ENCODE assay signal across 1 cellular context in the genomic region with DNA sequence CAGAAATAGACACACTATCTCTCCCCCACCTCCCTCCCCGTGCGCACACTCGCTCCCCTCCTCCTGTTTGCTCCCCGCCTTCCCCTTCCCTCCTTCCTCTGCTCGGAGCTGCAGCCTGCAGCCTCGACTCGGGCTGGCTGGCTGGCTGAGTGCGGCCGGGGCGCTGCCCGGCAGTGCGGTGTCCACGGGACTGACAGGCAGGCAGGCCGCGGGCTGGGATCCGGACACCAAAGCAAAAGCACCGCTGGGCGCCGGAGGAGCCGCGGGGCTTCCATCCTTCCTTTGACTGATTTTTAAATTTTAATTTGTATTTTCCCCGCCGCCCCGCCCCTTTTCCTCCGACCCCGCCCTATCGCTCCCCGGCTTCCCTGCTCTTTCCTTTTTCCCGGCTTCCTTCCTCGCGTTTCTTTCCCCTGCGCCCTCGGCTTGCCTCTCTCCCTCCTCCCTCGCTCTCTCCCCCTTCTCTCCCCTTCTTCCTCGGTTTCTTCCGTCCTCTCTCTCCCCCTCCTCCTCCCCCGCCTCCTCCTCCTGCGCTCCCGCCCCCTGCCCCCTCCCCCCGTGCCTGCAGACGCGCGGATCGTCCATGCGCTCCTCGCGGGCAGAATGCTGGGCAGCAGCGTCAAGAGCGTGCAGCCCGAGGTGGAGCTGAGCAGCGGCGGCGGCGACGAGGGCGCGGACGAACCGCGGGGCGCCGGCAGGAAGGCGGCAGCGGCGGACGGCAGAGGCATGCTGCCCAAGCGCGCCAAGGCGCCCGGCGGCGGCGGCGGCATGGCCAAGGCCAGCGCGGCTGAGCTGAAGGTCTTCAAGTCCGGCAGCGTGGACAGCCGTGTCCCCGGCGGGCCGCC.
A peak's percentile ranks its signal among the peaks of the same experiment; 100 is the strongest.
TF ChIP-seq lines count a peak whose summit lies in the region.

No MANE protein-coding gene starts in this region.

TF ChIP-seq in K562, 482 proteins besides CTCF, POLR2A, EP300 and RAD21 (continued from another document and continues in another):
- TF ChIP-seq, protein P1, sequence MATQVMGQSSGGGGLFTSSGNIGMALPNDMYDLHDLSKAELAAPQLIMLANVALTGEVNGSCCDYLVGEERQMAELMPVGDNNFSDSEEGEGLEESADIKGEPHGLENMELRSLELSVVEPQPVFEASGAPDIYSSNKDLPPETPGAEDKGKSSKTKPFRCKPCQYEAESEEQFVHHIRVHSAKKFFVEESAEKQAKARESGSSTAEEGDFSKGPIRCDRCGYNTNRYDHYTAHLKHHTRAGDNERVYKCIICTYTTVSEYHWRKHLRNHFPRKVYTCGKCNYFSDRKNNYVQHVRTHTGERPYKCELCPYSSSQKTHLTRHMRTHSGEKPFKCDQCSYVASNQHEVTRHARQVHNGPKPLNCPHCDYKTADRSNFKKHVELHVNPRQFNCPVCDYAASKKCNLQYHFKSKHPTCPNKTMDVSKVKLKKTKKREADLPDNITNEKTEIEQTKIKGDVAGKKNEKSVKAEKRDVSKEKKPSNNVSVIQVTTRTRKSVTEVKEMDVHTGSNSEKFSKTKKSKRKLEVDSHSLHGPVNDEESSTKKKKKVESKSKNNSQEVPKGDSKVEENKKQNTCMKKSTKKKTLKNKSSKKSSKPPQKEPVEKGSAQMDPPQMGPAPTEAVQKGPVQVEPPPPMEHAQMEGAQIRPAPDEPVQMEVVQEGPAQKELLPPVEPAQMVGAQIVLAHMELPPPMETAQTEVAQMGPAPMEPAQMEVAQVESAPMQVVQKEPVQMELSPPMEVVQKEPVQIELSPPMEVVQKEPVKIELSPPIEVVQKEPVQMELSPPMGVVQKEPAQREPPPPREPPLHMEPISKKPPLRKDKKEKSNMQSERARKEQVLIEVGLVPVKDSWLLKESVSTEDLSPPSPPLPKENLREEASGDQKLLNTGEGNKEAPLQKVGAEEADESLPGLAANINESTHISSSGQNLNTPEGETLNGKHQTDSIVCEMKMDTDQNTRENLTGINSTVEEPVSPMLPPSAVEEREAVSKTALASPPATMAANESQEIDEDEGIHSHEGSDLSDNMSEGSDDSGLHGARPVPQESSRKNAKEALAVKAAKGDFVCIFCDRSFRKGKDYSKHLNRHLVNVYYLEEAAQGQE (CRISPR knock-in tag; IDR thresholded peaks at IDR 0.05; ENCODE audit: low read depth) = 0 out of 2 replicates have a peak, but pooled peaks have one; percentile 32
- 0 out of 2 replicates have a peak, but pooled peaks have one; percentile 51 for TF ChIP-seq CTBP1 (IDR thresholded peaks at IDR 0.05; ENCODE audit: borderline replicate concordance)
- TF ChIP-seq ZBTB1 (CRISPR knock-in tag; IDR thresholded peaks at IDR 0.05; ENCODE audit: borderline replicate concordance, low read depth) = peak; percentile 19; the same call in 1 of the 2 replicates
- no peak for TF ChIP-seq ZNF165 (CRISPR knock-in tag; IDR thresholded peaks at IDR 0.05; ENCODE audit: borderline replicate concordance)
- TF ChIP-seq, protein P2, sequence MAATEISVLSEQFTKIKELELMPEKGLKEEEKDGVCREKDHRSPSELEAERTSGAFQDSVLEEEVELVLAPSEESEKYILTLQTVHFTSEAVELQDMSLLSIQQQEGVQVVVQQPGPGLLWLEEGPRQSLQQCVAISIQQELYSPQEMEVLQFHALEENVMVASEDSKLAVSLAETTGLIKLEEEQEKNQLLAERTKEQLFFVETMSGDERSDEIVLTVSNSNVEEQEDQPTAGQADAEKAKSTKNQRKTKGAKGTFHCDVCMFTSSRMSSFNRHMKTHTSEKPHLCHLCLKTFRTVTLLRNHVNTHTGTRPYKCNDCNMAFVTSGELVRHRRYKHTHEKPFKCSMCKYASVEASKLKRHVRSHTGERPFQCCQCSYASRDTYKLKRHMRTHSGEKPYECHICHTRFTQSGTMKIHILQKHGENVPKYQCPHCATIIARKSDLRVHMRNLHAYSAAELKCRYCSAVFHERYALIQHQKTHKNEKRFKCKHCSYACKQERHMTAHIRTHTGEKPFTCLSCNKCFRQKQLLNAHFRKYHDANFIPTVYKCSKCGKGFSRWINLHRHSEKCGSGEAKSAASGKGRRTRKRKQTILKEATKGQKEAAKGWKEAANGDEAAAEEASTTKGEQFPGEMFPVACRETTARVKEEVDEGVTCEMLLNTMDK (IDR thresholded peaks at IDR 0.05; ENCODE audit: borderline replicate concordance, insufficient read depth, low read depth, low read length, poor library complexity, severe bottlenecking) = no peak
- TF ChIP-seq NFXL1 (CRISPR knock-in tag; IDR thresholded peaks at IDR 0.05) = no peak
- no peak for TF ChIP-seq CBFA2T2 (conservative IDR thresholded peaks at IDR 0.05)
- no peak for TF ChIP-seq CREB1 (IDR thresholded peaks at IDR 0.05)
- TF ChIP-seq CREB1 (CRISPR knock-in tag; IDR thresholded peaks at IDR 0.05) = 0 out of 2 replicates have a peak, but pooled peaks have one; percentile 14
- TF ChIP-seq PHF8 (IDR thresholded peaks at IDR 0.05; ENCODE audit: borderline replicate concordance, low read length) = peak; percentile 16; the same call in 1 of the 2 replicates
- TF ChIP-seq, protein P3, sequence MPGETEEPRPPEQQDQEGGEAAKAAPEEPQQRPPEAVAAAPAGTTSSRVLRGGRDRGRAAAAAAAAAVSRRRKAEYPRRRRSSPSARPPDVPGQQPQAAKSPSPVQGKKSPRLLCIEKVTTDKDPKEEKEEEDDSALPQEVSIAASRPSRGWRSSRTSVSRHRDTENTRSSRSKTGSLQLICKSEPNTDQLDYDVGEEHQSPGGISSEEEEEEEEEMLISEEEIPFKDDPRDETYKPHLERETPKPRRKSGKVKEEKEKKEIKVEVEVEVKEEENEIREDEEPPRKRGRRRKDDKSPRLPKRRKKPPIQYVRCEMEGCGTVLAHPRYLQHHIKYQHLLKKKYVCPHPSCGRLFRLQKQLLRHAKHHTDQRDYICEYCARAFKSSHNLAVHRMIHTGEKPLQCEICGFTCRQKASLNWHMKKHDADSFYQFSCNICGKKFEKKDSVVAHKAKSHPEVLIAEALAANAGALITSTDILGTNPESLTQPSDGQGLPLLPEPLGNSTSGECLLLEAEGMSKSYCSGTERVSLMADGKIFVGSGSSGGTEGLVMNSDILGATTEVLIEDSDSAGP (CRISPR knock-in tag; IDR thresholded peaks at IDR 0.05) = no peak
- TF ChIP-seq, protein P4, sequence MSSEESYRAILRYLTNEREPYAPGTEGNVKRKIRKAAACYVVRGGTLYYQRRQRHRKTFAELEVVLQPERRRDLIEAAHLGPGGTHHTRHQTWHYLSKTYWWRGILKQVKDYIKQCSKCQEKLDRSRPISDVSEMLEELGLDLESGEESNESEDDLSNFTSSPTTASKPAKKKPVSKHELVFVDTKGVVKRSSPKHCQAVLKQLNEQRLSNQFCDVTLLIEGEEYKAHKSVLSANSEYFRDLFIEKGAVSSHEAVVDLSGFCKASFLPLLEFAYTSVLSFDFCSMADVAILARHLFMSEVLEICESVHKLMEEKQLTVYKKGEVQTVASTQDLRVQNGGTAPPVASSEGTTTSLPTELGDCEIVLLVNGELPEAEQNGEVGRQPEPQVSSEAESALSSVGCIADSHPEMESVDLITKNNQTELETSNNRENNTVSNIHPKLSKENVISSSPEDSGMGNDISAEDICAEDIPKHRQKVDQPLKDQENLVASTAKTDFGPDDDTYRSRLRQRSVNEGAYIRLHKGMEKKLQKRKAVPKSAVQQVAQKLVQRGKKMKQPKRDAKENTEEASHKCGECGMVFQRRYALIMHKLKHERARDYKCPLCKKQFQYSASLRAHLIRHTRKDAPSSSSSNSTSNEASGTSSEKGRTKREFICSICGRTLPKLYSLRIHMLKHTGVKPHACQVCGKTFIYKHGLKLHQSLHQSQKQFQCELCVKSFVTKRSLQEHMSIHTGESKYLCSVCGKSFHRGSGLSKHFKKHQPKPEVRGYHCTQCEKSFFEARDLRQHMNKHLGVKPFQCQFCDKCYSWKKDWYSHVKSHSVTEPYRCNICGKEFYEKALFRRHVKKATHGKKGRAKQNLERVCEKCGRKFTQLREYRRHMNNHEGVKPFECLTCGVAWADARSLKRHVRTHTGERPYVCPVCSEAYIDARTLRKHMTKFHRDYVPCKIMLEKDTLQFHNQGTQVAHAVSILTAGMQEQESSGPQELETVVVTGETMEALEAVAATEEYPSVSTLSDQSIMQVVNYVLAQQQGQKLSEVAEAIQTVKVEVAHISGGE (CRISPR knock-in tag; IDR thresholded peaks at IDR 0.05) = 0 out of 6 replicates have a peak, but pooled peaks of 1 of the 3 experiments have one; percentile 34
- TF ChIP-seq ZNF644 (tag; IDR thresholded peaks at IDR 0.05; ENCODE audit: low read depth) = no peak
- TF ChIP-seq, protein P5, sequence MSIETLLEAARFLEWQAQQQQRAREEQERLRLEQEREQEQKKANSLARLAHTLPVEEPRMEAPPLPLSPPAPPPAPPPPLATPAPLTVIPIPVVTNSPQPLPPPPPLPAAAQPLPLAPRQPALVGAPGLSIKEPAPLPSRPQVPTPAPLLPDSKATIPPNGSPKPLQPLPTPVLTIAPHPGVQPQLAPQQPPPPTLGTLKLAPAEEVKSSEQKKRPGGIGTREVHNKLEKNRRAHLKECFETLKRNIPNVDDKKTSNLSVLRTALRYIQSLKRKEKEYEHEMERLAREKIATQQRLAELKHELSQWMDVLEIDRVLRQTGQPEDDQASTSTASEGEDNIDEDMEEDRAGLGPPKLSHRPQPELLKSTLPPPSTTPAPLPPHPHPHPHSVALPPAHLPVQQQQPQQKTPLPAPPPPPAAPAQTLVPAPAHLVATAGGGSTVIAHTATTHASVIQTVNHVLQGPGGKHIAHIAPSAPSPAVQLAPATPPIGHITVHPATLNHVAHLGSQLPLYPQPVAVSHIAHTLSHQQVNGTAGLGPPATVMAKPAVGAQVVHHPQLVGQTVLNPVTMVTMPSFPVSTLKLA (conservative IDR thresholded peaks at IDR 0.05) = no peak; a peak in 1 of 4 replicates
- TF ChIP-seq ZNF766 (CRISPR knock-in tag; conservative IDR thresholded peaks at IDR 0.05) = no peak
- TF ChIP-seq ETV1 (tag; conservative IDR thresholded peaks at IDR 0.05; ENCODE audit: low read depth) = no peak
- TF ChIP-seq ZNF124 (CRISPR knock-in tag; IDR thresholded peaks at IDR 0.05) = no peak
- TF ChIP-seq, protein P6, sequence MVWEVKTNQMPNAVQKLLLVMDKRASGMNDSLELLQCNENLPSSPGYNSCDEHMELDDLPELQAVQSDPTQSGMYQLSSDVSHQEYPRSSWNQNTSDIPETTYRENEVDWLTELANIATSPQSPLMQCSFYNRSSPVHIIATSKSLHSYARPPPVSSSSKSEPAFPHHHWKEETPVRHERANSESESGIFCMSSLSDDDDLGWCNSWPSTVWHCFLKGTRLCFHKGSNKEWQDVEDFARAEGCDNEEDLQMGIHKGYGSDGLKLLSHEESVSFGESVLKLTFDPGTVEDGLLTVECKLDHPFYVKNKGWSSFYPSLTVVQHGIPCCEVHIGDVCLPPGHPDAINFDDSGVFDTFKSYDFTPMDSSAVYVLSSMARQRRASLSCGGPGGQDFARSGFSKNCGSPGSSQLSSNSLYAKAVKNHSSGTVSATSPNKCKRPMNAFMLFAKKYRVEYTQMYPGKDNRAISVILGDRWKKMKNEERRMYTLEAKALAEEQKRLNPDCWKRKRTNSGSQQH (CRISPR knock-in tag; IDR thresholded peaks at IDR 0.05) = no peak
- peak; percentile 23; the same call in 1 of the 2 replicates for TF ChIP-seq HNRNPL (IDR thresholded peaks at IDR 0.05; ENCODE audit: low read depth, low read length)
- TF ChIP-seq, protein P7, sequence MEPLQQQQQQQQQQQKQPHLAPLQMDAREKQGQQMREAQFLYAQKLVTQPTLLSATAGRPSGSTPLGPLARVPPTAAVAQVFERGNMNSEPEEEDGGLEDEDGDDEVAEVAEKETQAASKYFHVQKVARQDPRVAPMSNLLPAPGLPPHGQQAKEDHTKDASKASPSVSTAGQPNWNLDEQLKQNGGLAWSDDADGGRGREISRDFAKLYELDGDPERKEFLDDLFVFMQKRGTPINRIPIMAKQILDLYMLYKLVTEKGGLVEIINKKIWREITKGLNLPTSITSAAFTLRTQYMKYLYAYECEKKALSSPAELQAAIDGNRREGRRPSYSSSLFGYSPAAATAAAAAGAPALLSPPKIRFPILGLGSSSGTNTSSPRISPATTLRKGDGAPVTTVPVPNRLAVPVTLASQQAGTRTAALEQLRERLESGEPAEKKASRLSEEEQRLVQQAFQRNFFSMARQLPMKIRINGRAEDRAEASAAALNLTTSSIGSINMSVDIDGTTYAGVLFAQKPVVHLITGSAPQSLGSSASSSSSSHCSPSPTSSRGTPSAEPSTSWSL (CRISPR knock-in tag; IDR thresholded peaks at IDR 0.05; ENCODE audit: borderline replicate concordance) = no peak
- TF ChIP-seq, protein P8, sequence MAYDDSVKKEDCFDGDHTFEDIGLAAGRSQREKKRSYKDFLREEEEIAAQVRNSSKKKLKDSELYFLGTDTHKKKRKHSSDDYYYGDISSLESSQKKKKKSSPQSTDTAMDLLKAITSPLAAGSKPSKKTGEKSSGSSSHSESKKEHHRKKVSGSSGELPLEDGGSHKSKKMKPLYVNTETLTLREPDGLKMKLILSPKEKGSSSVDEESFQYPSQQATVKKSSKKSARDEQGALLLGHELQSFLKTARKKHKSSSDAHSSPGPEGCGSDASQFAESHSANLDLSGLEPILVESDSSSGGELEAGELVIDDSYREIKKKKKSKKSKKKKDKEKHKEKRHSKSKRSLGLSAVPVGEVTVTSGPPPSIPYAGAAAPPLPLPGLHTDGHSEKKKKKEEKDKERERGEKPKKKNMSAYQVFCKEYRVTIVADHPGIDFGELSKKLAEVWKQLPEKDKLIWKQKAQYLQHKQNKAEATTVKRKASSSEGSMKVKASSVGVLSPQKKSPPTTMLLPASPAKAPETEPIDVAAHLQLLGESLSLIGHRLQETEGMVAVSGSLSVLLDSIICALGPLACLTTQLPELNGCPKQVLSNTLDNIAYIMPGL (CRISPR knock-in tag; IDR thresholded peaks at IDR 0.05) = no peak
- TF ChIP-seq BRF1 (IDR thresholded peaks at IDR 0.05; ENCODE audit: borderline replicate concordance, extremely low read depth, insufficient read length) = no peak
- TF ChIP-seq PTBP1 (IDR thresholded peaks at IDR 0.05; ENCODE audit: low read depth, low read length) = no peak
- TF ChIP-seq, protein P9, sequence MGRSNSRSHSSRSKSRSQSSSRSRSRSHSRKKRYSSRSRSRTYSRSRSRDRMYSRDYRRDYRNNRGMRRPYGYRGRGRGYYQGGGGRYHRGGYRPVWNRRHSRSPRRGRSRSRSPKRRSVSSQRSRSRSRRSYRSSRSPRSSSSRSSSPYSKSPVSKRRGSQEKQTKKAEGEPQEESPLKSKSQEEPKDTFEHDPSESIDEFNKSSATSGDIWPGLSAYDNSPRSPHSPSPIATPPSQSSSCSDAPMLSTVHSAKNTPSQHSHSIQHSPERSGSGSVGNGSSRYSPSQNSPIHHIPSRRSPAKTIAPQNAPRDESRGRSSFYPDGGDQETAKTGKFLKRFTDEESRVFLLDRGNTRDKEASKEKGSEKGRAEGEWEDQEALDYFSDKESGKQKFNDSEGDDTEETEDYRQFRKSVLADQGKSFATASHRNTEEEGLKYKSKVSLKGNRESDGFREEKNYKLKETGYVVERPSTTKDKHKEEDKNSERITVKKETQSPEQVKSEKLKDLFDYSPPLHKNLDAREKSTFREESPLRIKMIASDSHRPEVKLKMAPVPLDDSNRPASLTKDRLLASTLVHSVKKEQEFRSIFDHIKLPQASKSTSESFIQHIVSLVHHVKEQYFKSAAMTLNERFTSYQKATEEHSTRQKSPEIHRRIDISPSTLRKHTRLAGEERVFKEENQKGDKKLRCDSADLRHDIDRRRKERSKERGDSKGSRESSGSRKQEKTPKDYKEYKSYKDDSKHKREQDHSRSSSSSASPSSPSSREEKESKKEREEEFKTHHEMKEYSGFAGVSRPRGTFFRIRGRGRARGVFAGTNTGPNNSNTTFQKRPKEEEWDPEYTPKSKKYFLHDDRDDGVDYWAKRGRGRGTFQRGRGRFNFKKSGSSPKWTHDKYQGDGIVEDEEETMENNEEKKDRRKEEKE (IDR thresholded peaks at IDR 0.05; ENCODE audit: borderline replicate concordance in 1 of 2, control insufficient read depth in 1 of 2, low read depth in 2 of 2, low read length in 1 of 2) = no peak
- TF ChIP-seq GABPA (tag; conservative IDR thresholded peaks at IDR 0.05; ENCODE audit: low read depth) = no peak; the same call in 1 of the 2 replicates
